23 cellular contexts compared by ENCODE assay signal in the genomic region with DNA sequence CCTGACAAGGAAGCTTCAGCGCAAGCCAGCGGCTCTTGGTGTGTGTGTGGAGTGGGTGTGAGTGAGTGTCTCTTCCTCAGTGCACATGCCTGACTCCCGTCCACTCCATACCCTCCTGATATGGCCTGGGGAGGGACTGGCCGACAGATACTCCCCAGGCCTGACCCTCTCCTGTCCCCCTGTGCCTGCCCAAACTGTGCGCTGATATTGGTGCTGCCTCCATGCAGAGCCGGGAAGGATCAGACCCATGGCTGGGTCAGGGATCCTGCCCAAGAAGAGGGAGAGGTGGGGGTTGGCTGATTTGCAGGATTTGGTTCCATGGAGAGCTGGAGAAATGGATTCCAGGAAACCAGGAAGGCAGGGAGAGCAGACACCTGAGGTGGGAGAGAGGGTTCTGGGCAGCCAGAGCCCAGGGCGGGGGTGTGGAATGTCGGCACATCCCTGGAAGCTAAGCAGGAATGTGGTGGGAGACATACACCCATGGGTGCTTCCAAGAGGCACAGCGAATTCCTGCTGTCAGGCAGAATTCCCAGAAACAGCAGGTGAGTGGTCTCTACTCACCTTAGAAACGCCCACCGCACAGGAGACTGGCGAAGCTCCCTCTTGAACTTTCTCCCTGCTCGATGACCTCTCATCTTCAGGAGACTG. TPM values are rescaled to one million over a fixed set of nuclear protein-coding genes. Genes with fewer than 3 reads are reported as not detected.
"Had no signal": no experiment of that assay in that cellular context is flagged by ENCODE, and none has a peak within 500 bp of the region (broad histone marks: within the 10 kb centered on the region; RNA-seq: fewer than 3 reads in every experiment).

No MANE protein-coding gene starts in this region.

- H3K36me3 ChIP-seq: gastrocnemius medialis, heart left ventricle, neutrophil, tibial nerve, vagina had no signal

- H3K4me3 Mint-ChIP-seq: activated CD8-positive, alpha-beta T cell treated with anti-CD3 and anti-CD28 coated beads for 36 hours; activated naive CD4-positive, alpha-beta T cell treated with anti-CD3 and anti-CD28 coated beads, Interleukin-2, amount 50 U/mL, for 24 hours; dendritic cell treated with granulocyte-macrophage colony-stimulating factor and Interleukin-4, amounts not matched to agents 40 ng/mL and 50 ng/mL, for 4 days; immature natural killer cell; natural killer cell; stimulated activated naive CD8-positive, alpha-beta T cell treated with anti-CD3 and anti-CD28 coated beads, Interleukin-15, Interleukin-2, amounts not matched to agents 100 ng/mL and 50 ng/mL, for 24 hours; T-helper 2 cell treated with Interferon-gamma antibody and Interleukin-4, amounts not matched to agents 5 μg/mL and 100 μg/mL, for 36 hours had no signal

- H3K4me1 Mint-ChIP-seq: activated naive CD4-positive, alpha-beta T cell treated with anti-CD3 and anti-CD28 coated beads, Interleukin-2, amount 50 U/mL, for 24 hours; immature natural killer cell; natural killer cell had no signal

- H3K36me3 Mint-ChIP-seq: activated naive CD4-positive, alpha-beta T cell treated with anti-CD3 and anti-CD28 coated beads, Interleukin-2, amount 50 U/mL, for 24 hours; immature natural killer cell; natural killer cell had no signal

- H3K9me3 ChIP-seq: gastrocnemius medialis, neutrophil, vagina had no signal

- H3K4me1 ChIP-seq: gastrocnemius medialis, heart left ventricle, parathyroid adenoma, tibial nerve had no signal

- H3K27ac Mint-ChIP-seq: activated CD8-positive, alpha-beta T cell treated with anti-CD3 and anti-CD28 coated beads for 36 hours; activated naive CD4-positive, alpha-beta T cell treated with anti-CD3 and anti-CD28 coated beads, Interleukin-2, amount 50 U/mL, for 24 hours; dendritic cell treated with granulocyte-macrophage colony-stimulating factor and Interleukin-4, amounts not matched to agents 40 ng/mL and 50 ng/mL, for 4 days; natural killer cell; stimulated activated naive CD8-positive, alpha-beta T cell treated with anti-CD3 and anti-CD28 coated beads, Interleukin-15, Interleukin-2, amounts not matched to agents 100 ng/mL and 50 ng/mL, for 24 hours; T-helper 2 cell treated with Interferon-gamma antibody and Interleukin-4, amounts not matched to agents 5 μg/mL and 100 μg/mL, for 36 hours had no signal

- H3K27me3 Mint-ChIP-seq: activated CD8-positive, alpha-beta T cell treated with anti-CD3 and anti-CD28 coated beads for 36 hours; activated naive CD4-positive, alpha-beta T cell treated with anti-CD3 and anti-CD28 coated beads, Interleukin-2, amount 50 U/mL, for 24 hours; stimulated activated naive CD8-positive, alpha-beta T cell treated with anti-CD3 and anti-CD28 coated beads, Interleukin-15, Interleukin-2, amounts not matched to agents 100 ng/mL and 50 ng/mL, for 24 hours had no signal

- ATAC-seq: activated CD8-positive, alpha-beta T cell treated with anti-CD3 and anti-CD28 coated beads for 36 hours; esophagus mucosa; gastrocnemius medialis; heart left ventricle; natural killer cell had no signal

- H3K4me3 ChIP-seq: gastrocnemius medialis, heart left ventricle, tibial nerve, vagina had no signal

- H3K9me3 Mint-ChIP-seq: activated naive CD4-positive, alpha-beta T cell treated with anti-CD3 and anti-CD28 coated beads, Interleukin-2, amount 50 U/mL, for 24 hours; immature natural killer cell; natural killer cell; stimulated activated naive CD8-positive, alpha-beta T cell treated with anti-CD3 and anti-CD28 coated beads, Interleukin-15, Interleukin-2, amounts not matched to agents 100 ng/mL and 50 ng/mL, for 24 hours had no signal

- H3K27ac ChIP-seq: gastrocnemius medialis, heart left ventricle, neutrophil, parathyroid adenoma, tibial nerve, vagina had no signal

- DNase-seq: activated CD4-positive, alpha-beta T cell treated with anti-CD3 and anti-CD28 coated beads for 48 hours; activated CD4-positive, CD25-positive, alpha-beta regulatory T cell; activated CD8-positive, alpha-beta T cell treated with anti-CD3 and anti-CD28 coated beads for 36 hours; activated T-cell treated with anti-CD3 and anti-CD28 coated beads, Interleukin-2, amount 50 U/mL, for 1 hour; effector CD8-positive, alpha-beta T cell; gastrocnemius medialis; heart left ventricle; immature natural killer cell; natural killer cell; retina had no signal

- H3K27me3 ChIP-seq: gastrocnemius medialis, heart left ventricle, neutrophil, tibial nerve, vagina had no signal

RNA-seq across cellular contexts. Expression of a gene that starts 6.3 kb away (rescaled TPM):
- total RNA-seq: activated CD8-positive, alpha-beta T cell treated with anti-CD3 and anti-CD28 coated beads for 36 hours; cerebellum; gastrocnemius medialis; heart left ventricle; liver; mesenteric fat pad; natural killer cell; skeletal muscle tissue; tibial nerve had no signal
- polyA plus RNA-seq: heart left ventricle, immature natural killer cell, liver had no signal

RNA-seq across cellular contexts. Expression of a gene that starts 31.7 kb away (rescaled TPM):
- total RNA-seq: activated CD8-positive, alpha-beta T cell treated with anti-CD3 and anti-CD28 coated beads for 36 hours; gastrocnemius medialis; heart left ventricle; liver; mesenteric fat pad; natural killer cell; skeletal muscle tissue; tibial nerve had no signal
- polyA plus RNA-seq: immature natural killer cell, liver had no signal
